ENCODE assay signal across 7 cellular contexts in the genomic region with DNA sequence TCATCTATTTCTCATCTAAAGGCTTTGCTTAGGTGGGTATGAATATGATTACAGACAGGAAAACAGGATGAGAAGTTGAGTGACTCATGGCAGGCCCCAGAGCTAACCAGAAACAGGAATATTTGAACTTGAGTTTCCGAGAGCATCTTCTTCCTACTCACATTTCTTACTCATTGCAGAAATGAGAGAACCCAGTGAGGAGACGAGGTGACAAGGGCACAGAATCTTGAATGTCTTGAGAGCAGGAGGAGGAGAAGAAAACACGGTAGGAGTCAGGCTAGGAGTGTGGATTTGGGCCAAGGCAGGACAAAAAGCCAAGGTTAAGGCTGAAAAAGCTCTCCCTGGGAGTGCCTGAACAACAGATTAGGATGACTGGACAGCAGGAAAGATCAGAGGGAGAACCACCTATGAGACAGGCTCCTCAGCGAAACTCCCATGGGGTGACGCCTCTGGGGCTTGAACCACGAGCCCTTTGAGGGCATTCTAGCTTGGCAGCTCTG. TPM values are rescaled to one million over a fixed set of nuclear protein-coding genes. Genes with fewer than 3 reads are reported as not detected.
A peak's percentile ranks its signal among the peaks of the same experiment; 100 is the strongest.
DNase-seq lines count a peak whose midpoint lies in the region; ATAC-seq lines count a peak whose summit lies in the region.
"Had no signal": no experiment of that assay in that cellular context is flagged by ENCODE, and none has a peak within 500 bp of the region (broad histone marks: within the 10 kb centered on the region; RNA-seq: fewer than 3 reads in every experiment).

No MANE protein-coding gene starts in this region.

- peak overlapping the region; percentile 67 for H3K4me3 Mint-ChIP-seq in activated naive CD8-positive, alpha-beta T cell treated with anti-CD3 and anti-CD28 coated beads, Interleukin-2, amount 10 ng/mL, durations not matched to agents 7 days and 5 days

- no peak for ATAC-seq in activated naive CD8-positive, alpha-beta T cell treated with anti-CD3 and anti-CD28 coated beads, Interleukin-2, amount 10 ng/mL, durations not matched to agents 7 days and 5 days (ENCODE audit: low read depth)
- no peak for ATAC-seq in left cardiac atrium

- no peaks in the 10 kb centered on the region for H3K27me3 Mint-ChIP-seq in activated naive CD8-positive, alpha-beta T cell treated with anti-CD3 and anti-CD28 coated beads, Interleukin-2, amount 10 ng/mL, durations not matched to agents 7 days and 5 days

- DNase-seq in LHCN-M2 (ENCODE audit: low read depth) (peak; percentile 83), putamen (ENCODE audit: low spot score) (peak; percentile 67), SHP77 treated with DMSO at 0.1 percent for 48 hours (lab: John Stamatoyannopoulos, UW) (no peak), left cardiac atrium (no peak), ecto neural progenitor cell (ENCODE audit: low spot score) (no peak)
- DNase-seq in activated naive CD8-positive, alpha-beta T cell treated with anti-CD3 and anti-CD28 coated beads, Interleukin-2, amount 10 ng/mL, durations not matched to agents 7 days and 5 days: no peak
- DNase-seq: SHP77 had no signal

- H3K36me3 Mint-ChIP-seq in activated naive CD8-positive, alpha-beta T cell treated with anti-CD3 and anti-CD28 coated beads, Interleukin-2, amount 10 ng/mL, durations not matched to agents 7 days and 5 days: peaks cover 9% of the 10 kb centered on the region

- peaks cover 28% of the 10 kb centered on the region for H3K4me1 Mint-ChIP-seq in activated naive CD8-positive, alpha-beta T cell treated with anti-CD3 and anti-CD28 coated beads, Interleukin-2, amount 10 ng/mL, durations not matched to agents 7 days and 5 days

- POLR2A ChIA-PET in activated naive CD8-positive, alpha-beta T cell treated with anti-CD3 and anti-CD28 coated beads, Interleukin-2, amount 10 ng/mL, durations not matched to agents 7 days and 5 days (lab: Charles Lee): interaction anchor here (1.2 to 4.8 kb wide), 4 partner anchors 9 to 22 kb away, joined by 3 to 26 read pairs (median 6); partner anchors contain the start of gene RRP12

- intact Hi-C loops in left cardiac atrium (cut with DNase I): no loop called here

- peak overlapping the region; percentile 87 for H3K27ac Mint-ChIP-seq in activated naive CD8-positive, alpha-beta T cell treated with anti-CD3 and anti-CD28 coated beads, Interleukin-2, amount 10 ng/mL, durations not matched to agents 7 days and 5 days

- no peaks in the 10 kb centered on the region for H3K9me3 Mint-ChIP-seq in activated naive CD8-positive, alpha-beta T cell treated with anti-CD3 and anti-CD28 coated beads, Interleukin-2, amount 10 ng/mL, durations not matched to agents 7 days and 5 days

RNA-seq across cellular contexts. Expression of gene PGAM1, which starts 3.0 kb away (rescaled TPM):
- 1,289 and 1,520 TPM in 2 replicates for total RNA-seq in LHCN-M2 (2014; rRNA removed)
- polyA plus RNA-seq in LHCN-M2 (2012): 840 TPM
- total RNA-seq in activated naive CD8-positive, alpha-beta T cell treated with anti-CD3 and anti-CD28 coated beads, Interleukin-2, amount 10 ng/mL, durations not matched to agents 7 days and 5 days: 100 to 1,000 TPM; 288 to 298 TPM
- total RNA-seq in left cardiac atrium: 100 to 1,000 TPM; 258 to 344 TPM

RNA-seq across cellular contexts. Expression of gene RRP12, which starts 21.8 kb away (rescaled TPM):
- total RNA-seq in LHCN-M2 (2014; rRNA removed): 24.7 and 32.8 TPM in 2 replicates
- 18.2 TPM for polyA plus RNA-seq in LHCN-M2 (2012)
- total RNA-seq in activated naive CD8-positive, alpha-beta T cell treated with anti-CD3 and anti-CD28 coated beads, Interleukin-2, amount 10 ng/mL, durations not matched to agents 7 days and 5 days: 10 to 100 TPM; 20.5 to 23.8 TPM
- 10 to 100 TPM in 1 of 2 donors, 1 to 10 TPM in 1; 7.6 to 27.2 TPM for total RNA-seq in left cardiac atrium

RNA-seq across cellular contexts. Expression of gene EXOSC1, which starts 22.8 kb away (rescaled TPM):
- 34.4 and 38.3 TPM in 2 replicates for total RNA-seq in LHCN-M2 (2014; rRNA removed)
- polyA plus RNA-seq in LHCN-M2 (2012): 42.0 TPM
- 10 to 100 TPM; 46.5 to 47.9 TPM for total RNA-seq in activated naive CD8-positive, alpha-beta T cell treated with anti-CD3 and anti-CD28 coated beads, Interleukin-2, amount 10 ng/mL, durations not matched to agents 7 days and 5 days
- total RNA-seq in left cardiac atrium: 10 to 100 TPM; 16.6 to 18.6 TPM

RNA-seq across cellular contexts. Expression of gene ZDHHC16, which starts 23.0 kb away (rescaled TPM):
- total RNA-seq in LHCN-M2 (2014; rRNA removed) (77.3 and 86.1 TPM in 2 replicates), left cardiac atrium (10 to 100 TPM; 26.2 to 26.5 TPM)
- polyA plus RNA-seq in LHCN-M2 (2012): 59.4 TPM
- total RNA-seq in activated naive CD8-positive, alpha-beta T cell treated with anti-CD3 and anti-CD28 coated beads, Interleukin-2, amount 10 ng/mL, durations not matched to agents 7 days and 5 days: 10 to 100 TPM; 23.3 to 29.6 TPM

Comparison
In these comparisons a context has a peak if more than half of its experiments do, and no peak if none do; other contexts are left out.
1. DNase-seq: peak in LHCN-M2 (single experiment) and putamen (single experiment); none in activated naive CD8-positive, alpha-beta T cell treated with anti-CD3 and anti-CD28 coated beads, Interleukin-2, amount 10 ng/mL, durations not matched to agents 7 days and 5 days (single experiment), SHP77 treated with DMSO at 0.1 percent for 48 hours (single experiment), left cardiac atrium (single experiment) and ecto neural progenitor cell (single experiment).